In the genomic region with DNA sequence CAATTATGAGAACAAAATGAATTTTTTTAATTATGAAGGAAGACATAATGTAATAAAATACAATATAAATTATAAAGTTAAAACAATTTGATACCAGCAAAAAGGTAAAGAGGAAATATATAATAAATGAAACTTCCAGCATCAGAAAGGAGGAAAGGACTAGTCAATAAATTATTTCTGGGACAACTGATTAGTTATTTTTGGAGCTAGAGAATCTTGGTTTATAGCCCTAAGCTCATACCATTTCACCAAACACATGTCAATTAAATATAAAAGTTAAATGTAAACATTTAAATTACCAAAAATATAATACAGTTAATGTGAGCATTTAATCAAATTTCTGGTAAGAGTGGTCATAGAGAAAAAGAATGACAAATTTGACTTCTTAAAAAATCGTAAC, we compare ENCODE assay signal across 34 cellular contexts. TPM values are rescaled to one million over a fixed set of nuclear protein-coding genes. Genes with fewer than 3 reads are reported as not detected.
"Had no signal": no experiment of that assay in that cellular context is flagged by ENCODE, and none has a peak within 500 bp of the region (broad histone marks: within the 10 kb centered on the region; RNA-seq: fewer than 3 reads in every experiment).

No MANE protein-coding gene starts in this region.

- DNase-seq: activated CD4-positive, alpha-beta memory T cell treated with anti-CD3 and anti-CD28 coated beads, Interleukin-2, amount 10 ng/mL, durations not matched to agents 7 days and 5 days; activated CD4-positive, alpha-beta T cell treated with anti-CD3 and anti-CD28 coated beads for 1 hour; activated CD4-positive, alpha-beta T cell treated with anti-CD3 and anti-CD28 coated beads for 36 hours; activated CD4-positive, alpha-beta T cell treated with anti-CD3 and anti-CD28 coated beads for 48 hours; activated CD4-positive, alpha-beta T cell treated with anti-CD3 and anti-CD28 coated beads, Interleukin-2, amount 10 ng/mL, durations not matched to agents 7 days and 5 days; activated CD4-positive, alpha-beta T cell treated with anti-CD3 and anti-CD28 coated beads, Interleukin-2, amount 50 U/mL, for 48 hours; activated CD4-positive, CD25-positive, alpha-beta regulatory T cell; activated CD8-positive, alpha-beta memory T cell treated with anti-CD3 and anti-CD28 coated beads for 24 hours; activated CD8-positive, alpha-beta memory T cell treated with anti-CD3 and anti-CD28 coated beads, Interleukin-2, amount 10 ng/mL, durations not matched to agents 7 days and 5 days; activated effector memory CD4-positive, alpha-beta T cell treated with anti-CD3 and anti-CD28 coated beads, Interleukin-2, amount 50 U/mL, for 16 hours; activated gamma-delta T cell treated with Interleukin-2 at 50 U/mL for 16 hours; activated naive CD4-positive, alpha-beta T cell; activated naive CD4-positive, alpha-beta T cell treated with anti-CD3 and anti-CD28 coated beads for 36 hours; activated naive CD4-positive, alpha-beta T cell treated with anti-CD3 and anti-CD28 coated beads, Interleukin-2, amount 50 U/mL, for 16 hours; activated naive CD8-positive, alpha-beta T cell treated with anti-CD3 and anti-CD28 coated beads for 36 hours; activated T-cell treated with anti-CD3 and anti-CD28 coated beads, Interleukin-2, amount 50 U/mL, for 4 hours; activated T-cell treated with anti-CD3 and anti-CD28 coated beads, Interleukin-2, amount 50 U/mL, for 72 hours; adrenal gland; amniotic stem cell; aorta; body of pancreas; brain microvascular endothelial cell; cerebellar nuclear complex; T-helper 1 cell; T-helper 2 cell; T-helper 9 cell; WERI-Rb-1 had no signal

- H3K36me3 ChIP-seq: adrenal gland, brain microvascular endothelial cell, breast epithelium, WERI-Rb-1 had no signal

- FAIRE-seq: astrocyte had no signal

- H3K9me3 ChIP-seq: adrenal gland, body of pancreas, breast epithelium had no signal

- ATAC-seq: activated CD4-positive, alpha-beta T cell treated with anti-CD3 and anti-CD28 coated beads for 36 hours; activated CD4-positive, CD25-positive, alpha-beta regulatory T cell treated with anti-CD3 and anti-CD28 coated beads, Interleukin-2, amount 50 U/mL, for 24 hours; activated CD8-positive, alpha-beta memory T cell treated with anti-CD3 and anti-CD28 coated beads, Interleukin-2, amount 10 ng/mL, durations not matched to agents 7 days and 5 days; activated CD8-positive, alpha-beta T cell treated with anti-CD3 and anti-CD28 coated beads, Interleukin-2, amount 10 ng/mL, durations not matched to agents 7 days and 5 days; activated naive CD4-positive, alpha-beta T cell treated with anti-CD3 and anti-CD28 coated beads, Interleukin-2, amount 50 U/mL, for 72 hours; activated T-cell treated with anti-CD3 and anti-CD28 coated beads, Interleukin-2, amount 50 U/mL, for 4 hours; activated T-cell treated with anti-CD3 and anti-CD28 coated beads, Interleukin-2, amount 50 U/mL, for 72 hours; activated T-helper 17 cell treated with anti-CD3 and anti-CD28 coated beads, Interleukin-2, amount 50 U/mL, for 72 hours; body of pancreas; WTC11 had no signal

- H3K4me1 ChIP-seq: adrenal gland, body of pancreas had no signal

- H3K4me3 ChIP-seq: adrenal gland, body of pancreas, breast epithelium had no signal

- H3K27me3 ChIP-seq: adrenal gland, body of pancreas, brain microvascular endothelial cell, breast epithelium had no signal

- H3K27ac ChIP-seq: adrenal gland, body of pancreas, brain microvascular endothelial cell, breast epithelium, WERI-Rb-1 had no signal

RNA-seq across cellular contexts. Expression of a gene that starts 12.1 kb away (rescaled TPM):
- total RNA-seq: activated CD4-positive, alpha-beta memory T cell treated with anti-CD3 and anti-CD28 coated beads, Interleukin-2, amount 10 ng/mL, durations not matched to agents 7 days and 5 days; activated CD4-positive, alpha-beta T cell treated with anti-CD3 and anti-CD28 coated beads, Interleukin-2, amount 10 ng/mL, durations not matched to agents 7 days and 5 days; activated CD8-positive, alpha-beta memory T cell treated with anti-CD3 and anti-CD28 coated beads, Interleukin-2, amount 10 ng/mL, durations not matched to agents 7 days and 5 days; activated naive CD4-positive, alpha-beta T cell treated with anti-CD3 and anti-CD28 coated beads for 36 hours; activated T-helper 17 cell treated with anti-CD3 and anti-CD28 coated beads, Interleukin-2, amount 50 U/mL, for 72 hours had no signal
